8 cellular contexts compared by ENCODE assay signal in the genomic region with DNA sequence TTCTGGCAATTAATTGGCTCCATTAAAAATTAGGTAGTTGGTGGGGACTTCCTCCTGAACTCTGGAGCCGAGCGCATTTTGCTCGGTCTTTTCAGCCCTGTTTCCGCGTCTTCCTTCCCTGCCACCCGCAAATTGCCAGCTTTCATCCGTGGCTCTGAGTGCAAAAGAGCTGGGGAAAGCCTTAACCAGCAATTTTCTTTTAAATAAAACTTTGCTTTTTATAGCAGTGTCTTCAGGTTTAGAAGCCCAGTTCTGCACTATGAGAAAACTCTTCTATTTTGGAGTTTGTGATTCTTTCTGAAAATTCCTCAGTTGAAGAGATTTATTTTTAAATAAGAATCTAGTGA. TPM values are rescaled to one million over a fixed set of nuclear protein-coding genes. Genes with fewer than 3 reads are reported as not detected.
DNase-seq lines count a peak whose midpoint lies in the region; ATAC-seq and TF ChIP-seq lines count a peak whose summit lies in the region.

No MANE protein-coding gene starts in this region.

- H3K4me3 Mint-ChIP-seq in IgD-negative memory B cell: peak overlapping the region; percentile 97 to 99 (median 98)

- H3K4me1 ChIP-seq in mucosa of stomach (ENCODE audit: control insufficient read depth, insufficient read depth, low read length): peaks cover 27% of the 10 kb centered on the region

- peak overlapping the region; percentile 96 for H3K9ac ChIP-seq in mucosa of stomach (ENCODE audit: low read length)

- CTCF ChIA-PET in BJ (lab: Yijun Ruan, JAX): interaction anchor here (0.8 to 1.8 kb wide), 3 partner anchors 9 to 143 kb away, joined by 3 to 4 read pairs (median 3); no protein-coding TSS in a partner anchor

- no peaks in the 10 kb centered on the region for H3K9me3 ChIP-seq in mucosa of stomach (ENCODE audit: control insufficient read depth, low read length)

- H3K27ac Mint-ChIP-seq in IgD-negative memory B cell: peak overlapping the region; percentile 94 to 96 (median 94)

- H3K27me3 Mint-ChIP-seq in IgD-negative memory B cell: no peaks in the 10 kb centered on the region

- H3K4me3 ChIP-seq in BJ (ENCODE audit: low read depth, low read length) (peak overlapping the region; percentile 96), cardiac fibroblast (replicated peaks in 1 of 2; ENCODE audit: low read depth in 2 of 2, low read length in 2 of 2) (peak overlapping the region; percentile 88 to 92), mucosa of stomach (ENCODE audit: low read length) (peak overlapping the region; percentile 69)

- DNase-seq in BJ (ENCODE audit: low read depth) (no peak), cardiac fibroblast (ENCODE audit: low read depth in 2 of 2) (no peak), NCI-H2227 treated with DMSO at 0.1 percent for 48 hours (lab: John Stamatoyannopoulos, UW) (no peak), NCI-H146 treated with DMSO at 0.1 percent for 48 hours (lab: John Stamatoyannopoulos, UW; ENCODE audit: unreplicated experiment) (no peak), NCI-H2029 (lab: John Stamatoyannopoulos, UW) (no peak)

- POLR2A ChIA-PET in BJ (lab: Charles Lee): no interaction called here

- peaks cover 34 to 36% (median 36%) of the 10 kb centered on the region in 3 donors for H3K4me1 Mint-ChIP-seq in IgD-negative memory B cell

- H3K27me3 ChIP-seq in BJ (ENCODE audit: control insufficient read depth, insufficient read depth, low read length): no peaks in the 10 kb centered on the region
- H3K27me3 ChIP-seq in mucosa of stomach (ENCODE audit: control insufficient read depth, insufficient read depth, low read length): no peaks in the 10 kb centered on the region

- peaks cover 2% of the 10 kb centered on the region for H3K36me3 Mint-ChIP-seq in IgD-negative memory B cell

- ATAC-seq in GM18861 (IDR thresholded peaks at IDR 0.05; ENCODE audit: unreplicated experiment): no peak

- no peaks in the 10 kb centered on the region for H3K9me3 Mint-ChIP-seq in IgD-negative memory B cell

- TF ChIP-seq CTCF in BJ (IDR thresholded peaks at IDR 0.05; ENCODE audit: insufficient read depth, low read depth, low read length): no peak
- no peak for TF ChIP-seq CTCF in cardiac fibroblast (IDR thresholded peaks at IDR 0.05; ENCODE audit: low read depth, low read length)

- H3K36me3 ChIP-seq in BJ (ENCODE audit: control insufficient read depth, insufficient read depth, low read length) (no peaks in the 10 kb centered on the region), mucosa of stomach (ENCODE audit: control insufficient read depth, insufficient read depth, low read length) (no peaks in the 10 kb centered on the region)

RNA-seq across cellular contexts. Expression of a gene that starts 0.7 kb away (rescaled TPM):
- polyA plus RNA-seq in BJ (2011; rRNA removed) (123 and 154 TPM in 2 replicates), IgD-negative memory B cell (35.4 TPM)
- 104 and 111 TPM in 2 replicates for polyA minus RNA-seq in BJ (2011; rRNA and poly(A)+ RNA removed)

RNA-seq across cellular contexts. Expression of a gene that starts 0.8 kb away (rescaled TPM):
- polyA plus RNA-seq in BJ (2011; rRNA removed) (0.04 TPM in 1 of 2 replicates, not detected in the other), IgD-negative memory B cell (not detected)
- polyA minus RNA-seq in BJ (2011; rRNA and poly(A)+ RNA removed): not detected in 2 replicates

RNA-seq across cellular contexts. Expression of a gene that starts 56.0 kb away (rescaled TPM):
- 1.4 and 1.8 TPM in 2 replicates for polyA plus RNA-seq in BJ (2011; rRNA removed)
- 0.46 and 1.1 TPM in 2 replicates for polyA minus RNA-seq in BJ (2011; rRNA and poly(A)+ RNA removed)
- 5.1 TPM for polyA plus RNA-seq in IgD-negative memory B cell
